In the genomic region with DNA sequence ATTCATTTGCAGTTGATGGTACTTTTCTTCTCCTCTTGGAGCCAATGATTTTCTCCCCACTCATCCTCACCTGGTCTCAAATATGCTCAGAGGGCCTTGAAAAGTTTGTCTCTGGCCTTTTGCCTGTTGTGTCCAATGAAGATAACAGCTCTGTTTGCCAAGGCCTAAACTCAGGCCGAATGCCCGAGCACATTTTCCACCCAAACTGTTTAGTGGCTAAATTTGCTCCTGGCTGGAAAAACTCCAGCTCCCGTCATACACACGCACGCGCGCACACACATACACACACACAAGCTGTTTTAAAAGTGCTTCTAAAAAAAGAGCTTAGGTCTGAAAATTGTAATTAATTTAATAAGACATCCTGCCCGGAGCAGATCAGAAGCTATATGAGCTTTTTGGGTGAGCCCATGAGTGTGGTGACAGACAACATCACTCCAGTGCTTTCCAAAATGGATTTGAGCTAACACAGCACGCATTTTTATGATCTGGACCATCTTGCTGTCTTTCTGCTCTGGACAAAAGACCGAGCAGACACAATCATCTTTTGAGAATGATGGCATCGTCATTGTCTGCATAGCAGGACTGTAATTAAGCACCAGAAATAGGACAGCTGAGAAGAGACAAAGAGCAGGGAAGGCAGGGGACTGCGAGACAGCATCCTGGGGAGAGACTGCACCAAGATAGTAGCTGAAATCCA, we compare ENCODE assay signal across 18 cellular contexts. TPM values are rescaled to one million over a fixed set of nuclear protein-coding genes. Genes with fewer than 3 reads are reported as not detected.
"Had no signal": no experiment of that assay in that cellular context is flagged by ENCODE, and none has a peak within 500 bp of the region (broad histone marks: within the 10 kb centered on the region; RNA-seq: fewer than 3 reads in every experiment).

No MANE protein-coding gene starts in this region.

- H3K27ac Mint-ChIP-seq: activated CD4-positive, alpha-beta memory T cell treated with anti-CD3 and anti-CD28 coated beads, Interleukin-2, amount 10 ng/mL, durations not matched to agents 7 days and 5 days; activated naive CD8-positive, alpha-beta T cell treated with anti-CD3 and anti-CD28 coated beads for 36 hours had no signal

- H3K36me3 Mint-ChIP-seq: activated naive CD8-positive, alpha-beta T cell treated with anti-CD3 and anti-CD28 coated beads for 36 hours had no signal

- H3K36me3 ChIP-seq: gastrocnemius medialis had no signal

- H3K9me3 Mint-ChIP-seq: activated CD4-positive, alpha-beta memory T cell treated with anti-CD3 and anti-CD28 coated beads, Interleukin-2, amount 10 ng/mL, durations not matched to agents 7 days and 5 days; activated naive CD8-positive, alpha-beta T cell treated with anti-CD3 and anti-CD28 coated beads for 36 hours had no signal

- H3K27ac ChIP-seq: testis had no signal

- H3K4me1 ChIP-seq: gastrocnemius medialis, testis had no signal

- H3K27me3 ChIP-seq: testis had no signal

- ATAC-seq: gastrocnemius medialis, sciatic nerve had no signal

- H3K4me3 ChIP-seq: gastrocnemius medialis, testis had no signal

- H3K9me3 ChIP-seq: gastrocnemius medialis, testis had no signal

- H3K4me3 Mint-ChIP-seq: activated CD4-positive, alpha-beta memory T cell treated with anti-CD3 and anti-CD28 coated beads, Interleukin-2, amount 10 ng/mL, durations not matched to agents 7 days and 5 days; activated naive CD8-positive, alpha-beta T cell treated with anti-CD3 and anti-CD28 coated beads for 36 hours had no signal

- DNase-seq: activated CD4-positive, alpha-beta memory T cell treated with anti-CD3 and anti-CD28 coated beads, Interleukin-2, amount 10 ng/mL, durations not matched to agents 7 days and 5 days; activated CD4-positive, alpha-beta T cell treated with anti-CD3 and anti-CD28 coated beads for 1 hour; activated gamma-delta T cell treated with Interleukin-2 at 50 U/mL for 16 hours; activated naive CD8-positive, alpha-beta T cell treated with anti-CD3 and anti-CD28 coated beads for 36 hours; activated T-cell treated with anti-CD3 and anti-CD28 coated beads, Interleukin-2, amount 50 U/mL, for 48 hours; anterior cingulate cortex; gastrocnemius medialis; kidney; posterior cingulate gyrus; stimulated activated CD4-positive, alpha-beta T cell treated with anti-CD3 and anti-CD28 coated beads, Interleukin-12 subunit alpha, Interleukin-12 subunit beta, amount 100 ng/mL, for 4 hours; stimulated activated naive CD4-positive, alpha-beta T cell treated with Interleukin-2 at 50 U/mL for 16 hours; SW 1271; testis had no signal

- H3K4me1 Mint-ChIP-seq: activated CD4-positive, alpha-beta memory T cell treated with anti-CD3 and anti-CD28 coated beads, Interleukin-2, amount 10 ng/mL, durations not matched to agents 7 days and 5 days; activated naive CD8-positive, alpha-beta T cell treated with anti-CD3 and anti-CD28 coated beads for 36 hours had no signal

RNA-seq across cellular contexts. Expression of a gene that starts 48.9 kb away (rescaled TPM):
- total RNA-seq: activated CD4-positive, alpha-beta memory T cell treated with anti-CD3 and anti-CD28 coated beads, Interleukin-2, amount 10 ng/mL, durations not matched to agents 7 days and 5 days; activated naive CD8-positive, alpha-beta T cell treated with anti-CD3 and anti-CD28 coated beads for 36 hours; bronchial epithelial cell; endothelial cell of umbilical vein; fibroblast of lung; urinary bladder had no signal
- polyA plus RNA-seq: endothelial cell of umbilical vein, fibroblast of lung had no signal
